8 cellular contexts compared by ENCODE assay signal in genomic region chr10:103760233-103760632, GRCh38.
A peak's percentile ranks its signal among the peaks of the same experiment; 100 is the strongest.
DNase-seq lines count a peak whose midpoint lies in the region; ATAC-seq, FAIRE-seq and TF ChIP-seq lines count a peak whose summit lies in the region.
"Not testable (repeated sequence)": the region's sequence is repeated elsewhere in the genome, so short reads cannot be mapped to it uniquely, and the experiment has no call there.

No MANE protein-coding gene starts in this region.

- H3K27ac ChIP-seq in A549 (peak overlapping the region; percentile 92 to 94), RWPE1 (peak overlapping the region; percentile 95), dorsolateral prefrontal cortex (peak overlapping the region in 49 of 59 donors; percentile 44 to 96 (median 83)), heart left ventricle (peak overlapping the region; percentile 56 to 100 (median 94)), left lung (peak overlapping the region; percentile 51 to 72), sigmoid colon (peak overlapping the region; percentile 68 to 94 (median 80)), suprapubic skin (peak overlapping the region; percentile 70), vagina (peak overlapping the region; percentile 83)

- POLR2A ChIA-PET in A549 (lab: Yijun Ruan, JAX); RWPE1 (lab: Yijun Ruan, JAX; ENCODE audit: low non-redundant PET): not testable (repeated sequence)

- H3K9me3 ChIP-seq in A549, heart left ventricle, left lung, sigmoid colon, suprapubic skin, vagina: not testable (repeated sequence)

- H3K4me2 ChIP-seq in A549 = peak overlapping the region; percentile 74

- H3K36me3 ChIP-seq in heart left ventricle, left lung, sigmoid colon, suprapubic skin, vagina: not testable (repeated sequence)

- H3K4me1 ChIP-seq in A549 (peaks cover 82% of the 10 kb centered on the region), heart left ventricle (peaks cover 11 to 95% (median 70%) of the 10 kb centered on the region in 12 donors), left lung (peaks cover 39 to 87% of the 10 kb centered on the region in 2 donors), sigmoid colon (peaks cover 0 to 58% (median 41%) of the 10 kb centered on the region in 4 donors), suprapubic skin (peaks cover 59% of the 10 kb centered on the region), vagina (peaks cover 64% of the 10 kb centered on the region)

- not testable (repeated sequence) for TF ChIP-seq EP300 in A549 (IDR thresholded peaks at IDR 0.05); sigmoid colon (IDR thresholded peaks at IDR 0.05); suprapubic skin (IDR thresholded peaks at IDR 0.05)

- TF ChIP-seq POLR2A in A549 (IDR thresholded peaks at IDR 0.05; ENCODE audit: low read length); heart left ventricle (IDR thresholded peaks at IDR 0.05); sigmoid colon (IDR thresholded peaks at IDR 0.05); suprapubic skin (IDR thresholded peaks at IDR 0.05); vagina (IDR thresholded peaks at IDR 0.05): not testable (repeated sequence)

- ATAC-seq in A549, heart left ventricle, left lung: not testable (repeated sequence)

- CTCF ChIA-PET in A549 (lab: Yijun Ruan, JAX) = interaction anchor here (1.0 kb wide), 1 partner anchor 125 kb away, joined by 3 read pairs; no protein-coding TSS in a partner anchor
- CTCF ChIA-PET in RWPE1 (lab: Yijun Ruan, JAX) = not testable (repeated sequence)

- TF ChIP-seq CTCF in A549 (IDR thresholded peaks at IDR 0.05); RWPE1 (conservative IDR thresholded peaks at IDR 0.05; ENCODE audit: low read depth); dorsolateral prefrontal cortex (IDR thresholded peaks at IDR 0.05 in 54 of 56, conservative IDR thresholded peaks at IDR 0.05 in 2 of 56; ENCODE audit: low read depth in 1 of 56, partially characterized antibody in 56 of 56); heart left ventricle (IDR thresholded peaks at IDR 0.05); left lung (IDR thresholded peaks at IDR 0.05); sigmoid colon (IDR thresholded peaks at IDR 0.05); suprapubic skin (IDR thresholded peaks at IDR 0.05); vagina (IDR thresholded peaks at IDR 0.05): not testable (repeated sequence)

- not testable (repeated sequence) for H3K4me3 ChIP-seq in A549, dorsolateral prefrontal cortex, heart left ventricle, left lung, sigmoid colon, suprapubic skin, vagina

- intact Hi-C loops in dorsolateral prefrontal cortex (cut with DNase I); heart left ventricle (cut with DNase I); left lung (cut with DNase I); sigmoid colon (cut with DNase I); vagina (cut with DNase I): not testable (repeated sequence)

- WGBS in A549 (ENCODE audit: missing lambda C conversion rate) = 89% methylated on average over 3 of the region's 3 CpGs
- WGBS in heart left ventricle, 4 donors = 87 to 96% (median 90%) methylated on average over 3 of the region's 3 CpGs
- 93 to 94% methylated on average over 3 of the region's 3 CpGs for WGBS in sigmoid colon, 2 donors
- WGBS in suprapubic skin = 98% methylated on average over 3 of the region's 3 CpGs

- DNase-seq in A549 (ENCODE audit: low read depth in 1 of 2, low spot score in 1 of 2); RWPE1 (ENCODE audit: low spot score); dorsolateral prefrontal cortex; heart left ventricle; left lung; sigmoid colon; suprapubic skin (ENCODE audit: low spot score in 2 of 2); vagina (ENCODE audit: extremely low spot score in 2 of 2): not testable (repeated sequence)

- not testable (repeated sequence) for TF ChIP-seq RAD21 in A549 (conservative IDR thresholded peaks at IDR 0.05 in 1 of 2, IDR thresholded peaks at IDR 0.05 in 1 of 2)

- not testable (repeated sequence) for H3K27me3 ChIP-seq in dorsolateral prefrontal cortex, heart left ventricle, left lung, sigmoid colon, suprapubic skin, vagina

- FAIRE-seq in A549 (lab: Jason Lieb, UNC) = not testable (repeated sequence)

TF ChIP-seq in A549, 52 proteins besides CTCF, POLR2A, EP300 and RAD21:
- TF ChIP-seq KDM1A (IDR thresholded peaks at IDR 0.05; ENCODE audit: low read depth) = peak; percentile 69; the same call in 1 of the 2 replicates
